Comparison of ENCODE assay signal across 15 cellular contexts in genomic region chr1:16205333-16205671, GRCh38. TPM values are rescaled to one million over a fixed set of nuclear protein-coding genes. Genes with fewer than 3 reads are reported as not detected.
A peak's percentile ranks its signal among the peaks of the same experiment; 100 is the strongest.
DNase-seq lines count a peak whose midpoint lies in the region; ATAC-seq, FAIRE-seq and TF ChIP-seq lines count a peak whose summit lies in the region.
"Had no signal": no experiment of that assay in that cellular context is flagged by ENCODE, and none has a peak within 500 bp of the region (broad histone marks: within the 10 kb centered on the region; RNA-seq: fewer than 3 reads in every experiment).

No MANE protein-coding gene starts in this region.

- TF ChIP-seq CTCF in OCI-LY7 (conservative IDR thresholded peaks at IDR 0.05; ENCODE audit: low read length) (0 out of 2 replicates have a peak, but pooled peaks have one; percentile 17), H1 (IDR thresholded peaks at IDR 0.05; ENCODE audit: control extremely low read depth in 1 of 3, insufficient read depth in 1 of 3, low read depth in 1 of 3, low read length in 3 of 3) (no peak)

- intact Hi-C loops in OCI-LY7 (cut with micrococcal nuclease; ENCODE audit: unreplicated experiment), result loop anchor here (5.0 kb wide), 2 partner anchors 162 to 702 kb away; partner anchors contain the start of gene SZRD1

- H3K36me3 Mint-ChIP-seq in T-helper 2 cell treated with Interferon-gamma antibody and Interleukin-4, amounts not matched to agents 5 μg/mL and 100 μg/mL, for 36 hours (ENCODE audit: low read depth), result peaks cover 2% of the 10 kb centered on the region
- peaks cover 11 to 12% of the 10 kb centered on the region in 2 donors for H3K36me3 Mint-ChIP-seq in stimulated activated naive B cell treated with anti-CD40 and anti-IgM and Interleukin-4, amounts not matched to agents 10 μg/mL and 1 μg/mL and 100 μg/mL, for 72 hours

- H3K79me2 ChIP-seq in OCI-LY7 (ENCODE audit: insufficient read depth, low read depth, low read length), result no peaks in the 10 kb centered on the region
- peaks cover 0 to 13% of the 10 kb centered on the region in 2 experiments; a peak in 2 of 4 replicates for H3K79me2 ChIP-seq in H1 (ENCODE audit: control insufficient read depth in 1 of 2, insufficient read depth in 2 of 2, low read length in 2 of 2)

- no peak overlapping the region for H2BK120ac ChIP-seq in H1 (replicated peaks; ENCODE audit: low read depth, low read length)

- no peak overlapping the region for H3K18ac ChIP-seq in H1 (ENCODE audit: extremely low read depth, low read length)

- no peak for FAIRE-seq in H1 (lab: Jason Lieb, UNC)
- FAIRE-seq: endometrium, H54, islet of Langerhans had no signal

- no peak overlapping the region for H3K4me3 ChIP-seq in OCI-LY7 (ENCODE audit: low read depth, low read length, poor library complexity, severe bottlenecking)
- H3K4me3 ChIP-seq in H1 (ENCODE audit: extremely low read depth in 1 of 4, insufficient read depth in 2 of 4, low read depth in 3 of 4, low read length in 4 of 4), result no peak overlapping the region

- no peaks in the 10 kb centered on the region for H3K9me2 ChIP-seq in OCI-LY7 (ENCODE audit: insufficient read depth, low read length)

- no peak overlapping the region for H3K27ac ChIP-seq in OCI-LY7 (ENCODE audit: low read depth, low read length, poor library complexity, severe bottlenecking)
- no peak overlapping the region for H3K27ac ChIP-seq in H1 (ENCODE audit: low read depth, low read length)

- H3K27me3 Mint-ChIP-seq in T-helper 2 cell treated with Interferon-gamma antibody and Interleukin-4, amounts not matched to agents 5 μg/mL and 100 μg/mL, for 36 hours (ENCODE audit: low read depth), result peaks cover 2% of the 10 kb centered on the region
- no peaks in the 10 kb centered on the region for H3K27me3 Mint-ChIP-seq in stimulated activated naive B cell treated with anti-CD40 and anti-IgM and Interleukin-4, amounts not matched to agents 10 μg/mL and 1 μg/mL and 100 μg/mL, for 72 hours
- H3K27me3 Mint-ChIP-seq in stimulated activated naive CD8-positive, alpha-beta T cell treated with anti-CD3 and anti-CD28 coated beads, Interleukin-15, amount 100 ng/mL, for 72 hours, result no peaks in the 10 kb centered on the region
- H3K27me3 Mint-ChIP-seq: activated CD4-positive, alpha-beta T cell treated with anti-CD3 and anti-CD28 coated beads, Interleukin-2, amount 10 ng/mL, durations not matched to agents 7 days and 5 days had no signal

- no peak overlapping the region for H3K27ac Mint-ChIP-seq in T-helper 2 cell treated with Interferon-gamma antibody and Interleukin-4, amounts not matched to agents 5 μg/mL and 100 μg/mL, for 36 hours
- no peak overlapping the region for H3K27ac Mint-ChIP-seq in stimulated activated naive B cell treated with anti-CD40 and anti-IgM and Interleukin-4, amounts not matched to agents 10 μg/mL and 1 μg/mL and 100 μg/mL, for 72 hours
- no peak overlapping the region for H3K27ac Mint-ChIP-seq in stimulated activated naive CD8-positive, alpha-beta T cell treated with anti-CD3 and anti-CD28 coated beads, Interleukin-15, amount 100 ng/mL, for 72 hours

- no peak overlapping the region for H2BK15ac ChIP-seq in H1 (ENCODE audit: low read length)

- no peak overlapping the region for H2BK20ac ChIP-seq in H1 (ENCODE audit: low read length)

- H3K4me2 ChIP-seq in OCI-LY7 (ENCODE audit: low read length) (no peak overlapping the region), H1 (ENCODE audit: insufficient read depth in 1 of 2, low read depth in 2 of 2, low read length in 2 of 2) (no peak overlapping the region)

- H2BK12ac ChIP-seq in H1 (ENCODE audit: low read depth, low read length), result no peak overlapping the region

- H2AFZ ChIP-seq in OCI-LY7 (ENCODE audit: low read length) (no peak overlapping the region), H1 (ENCODE audit: low read length) (no peak overlapping the region)

- H3K4me3 Mint-ChIP-seq in T-helper 2 cell treated with Interferon-gamma antibody and Interleukin-4, amounts not matched to agents 5 μg/mL and 100 μg/mL, for 36 hours, result peak overlapping the region; percentile 24
- peak overlapping the region; percentile 17 to 42 for H3K4me3 Mint-ChIP-seq in stimulated activated naive B cell treated with anti-CD40 and anti-IgM and Interleukin-4, amounts not matched to agents 10 μg/mL and 1 μg/mL and 100 μg/mL, for 72 hours
- peak overlapping the region in 1 of 2 donors; percentile 87 for H3K4me3 Mint-ChIP-seq in stimulated activated naive CD8-positive, alpha-beta T cell treated with anti-CD3 and anti-CD28 coated beads, Interleukin-15, amount 100 ng/mL, for 72 hours

- 80% methylated on average over 11 of the region's 11 CpGs; no CpG with 5 or more reads in 1 of the 2 experiments for WGBS in H1 (ENCODE audit: extremely low coverage in 1 of 2, insufficient coverage in 1 of 2, insufficient read length in 1 of 2, insufficient replicate concordance in 2 of 2, low coverage in 1 of 2, low lambda C conversion rate in 2 of 2, missing lambda C conversion rate in 1 of 2), 2 experiments

- POLR2A ChIA-PET in OCI-LY7 (lab: Charles Lee), result no interaction called here
- POLR2A ChIA-PET in H1 (lab: Charles Lee; ENCODE audit: partially characterized antibody), result interaction anchor here (1.0 to 1.7 kb wide), 3 partner anchors 11 to 39 kb away, joined by 3 to 4 read pairs (median 4); no protein-coding TSS in a partner anchor

- H3K27me3 ChIP-seq in H1 (replicated peaks in 1 of 4; ENCODE audit: control insufficient read depth in 3 of 4, extremely low read depth in 1 of 4, insufficient read depth in 3 of 4, low read length in 3 of 4), result no peaks in the 10 kb centered on the region
- H3K27me3 ChIP-seq: upper lobe of left lung had no signal

- no peaks in the 10 kb centered on the region for H4K20me1 ChIP-seq in OCI-LY7 (ENCODE audit: insufficient read depth, low read length)
- peaks cover 2 to 4% of the 10 kb centered on the region in 2 experiments for H4K20me1 ChIP-seq in H1 (replicated peaks in 1 of 2; ENCODE audit: control insufficient read depth in 1 of 2, insufficient read depth in 2 of 2, low read length in 2 of 2)

- H3K36me3 ChIP-seq in OCI-LY7 (ENCODE audit: insufficient read depth, low read length) (no peaks in the 10 kb centered on the region), H1 (ENCODE audit: control insufficient read depth in 2 of 4, insufficient read depth in 4 of 4, low read length in 3 of 4) (peaks cover 9 to 23% (median 18%) of the 10 kb centered on the region in 4 experiments; a peak in 7 of 8 replicates)

- no peak overlapping the region for H3K56ac ChIP-seq in H1 (replicated peaks; ENCODE audit: insufficient read length, low read depth, low read length)

- no peaks in the 10 kb centered on the region for H3K9me3 Mint-ChIP-seq in T-helper 2 cell treated with Interferon-gamma antibody and Interleukin-4, amounts not matched to agents 5 μg/mL and 100 μg/mL, for 36 hours
- H3K9me3 Mint-ChIP-seq in stimulated activated naive B cell treated with anti-CD40 and anti-IgM and Interleukin-4, amounts not matched to agents 10 μg/mL and 1 μg/mL and 100 μg/mL, for 72 hours, result no peaks in the 10 kb centered on the region
- no peaks in the 10 kb centered on the region for H3K9me3 Mint-ChIP-seq in stimulated activated naive CD8-positive, alpha-beta T cell treated with anti-CD3 and anti-CD28 coated beads, Interleukin-15, amount 100 ng/mL, for 72 hours
- H3K9me3 Mint-ChIP-seq: activated CD4-positive, alpha-beta T cell treated with anti-CD3 and anti-CD28 coated beads, Interleukin-2, amount 10 ng/mL, durations not matched to agents 7 days and 5 days had no signal

- ATAC-seq in stimulated activated naive B cell treated with anti-CD40 and anti-IgM and Interleukin-4, amounts not matched to agents 10 μg/mL and 1 μg/mL and 100 μg/mL, for 72 hours (replicated peaks), result no peak
- no peak for ATAC-seq in stimulated activated naive CD8-positive, alpha-beta T cell treated with anti-CD3 and anti-CD28 coated beads, Interleukin-15, amount 100 ng/mL, for 72 hours
- no peak for ATAC-seq in HG03565 (IDR thresholded peaks at IDR 0.05; ENCODE audit: unreplicated experiment)
- ATAC-seq: stimulated activated naive CD8-positive, alpha-beta T cell treated with anti-CD3 and anti-CD28 coated beads, Interleukin-15, Interleukin-2, amounts not matched to agents 100 U/mL and 50 U/mL, for 24 hours had no signal

- no peak for DNase-seq in T-helper 2 cell treated with Interferon-gamma antibody and Interleukin-4, amounts not matched to agents 5 μg/mL and 100 μg/mL, for 36 hours (ENCODE audit: low spot score)
- no peak for DNase-seq in T-helper 2 cell
- no peak for DNase-seq in OCI-LY7 (ENCODE audit: low spot score)
- no peak for DNase-seq in H1 (ENCODE audit: low read depth in 1 of 2, low spot score in 2 of 2)
- no peak for DNase-seq in stimulated activated naive B cell treated with anti-CD40 and anti-IgM and Interleukin-4, amounts not matched to agents 10 μg/mL and 1 μg/mL and 100 μg/mL, for 72 hours
- no peak for DNase-seq in stimulated activated naive CD8-positive, alpha-beta T cell treated with anti-CD3 and anti-CD28 coated beads, Interleukin-15, amount 100 ng/mL, for 72 hours
- DNase-seq in COLO829 (ENCODE audit: low spot score), result no peak
- DNase-seq: NCI-H187 had no signal

- H3K79me1 ChIP-seq in H1 (ENCODE audit: low read depth, low read length), result peaks cover 5% of the 10 kb centered on the region; the same call in 1 of the 2 replicates

- no peak overlapping the region for H2BK5ac ChIP-seq in H1 (ENCODE audit: low read depth, low read length)

- H3K4me1 ChIP-seq in OCI-LY7 (ENCODE audit: insufficient read depth, low read length, poor library complexity, severe bottlenecking), result peaks cover 6% of the 10 kb centered on the region
- peaks cover 0 to 20% (median 13%) of the 10 kb centered on the region in 4 experiments; a peak in 6 of 7 replicates for H3K4me1 ChIP-seq in H1 (replicated peaks in 1 of 4; ENCODE audit: control insufficient read depth in 3 of 4, insufficient read depth in 4 of 4, low read length in 3 of 4)

- H3K9me3 ChIP-seq in OCI-LY7 (ENCODE audit: low read length), result no peaks in the 10 kb centered on the region
- H3K9me3 ChIP-seq in H1 (ENCODE audit: insufficient read depth in 2 of 2, low read depth in 1 of 2, low read length in 1 of 2), result no peaks in the 10 kb centered on the region
- H3K9me3 ChIP-seq: upper lobe of left lung had no signal

- no peak overlapping the region for H4K5ac ChIP-seq in H1 (ENCODE audit: insufficient read length, low read depth, low read length)

- TF ChIP-seq POLR2A in H1 (IDR thresholded peaks at IDR 0.05; ENCODE audit: control extremely low read depth in 1 of 2, low read depth in 2 of 2, low read length in 2 of 2), result no peak

- no peak overlapping the region for H3K4ac ChIP-seq in H1 (replicated peaks; ENCODE audit: insufficient read length, low read depth, low read length)

- H3K14ac ChIP-seq in H1 (ENCODE audit: insufficient read length), result no peak overlapping the region

- no peak overlapping the region for H4K8ac ChIP-seq in H1 (ENCODE audit: extremely low read depth, insufficient read depth, low read length)

- no peak overlapping the region for H3K23ac ChIP-seq in H1 (ENCODE audit: insufficient read length)

- H4K91ac ChIP-seq in H1 (replicated peaks; ENCODE audit: insufficient read length, low read length), result no peak overlapping the region

- TF ChIP-seq RAD21 in H1 (IDR thresholded peaks at IDR 0.05 in 1 of 2, conservative IDR thresholded peaks at IDR 0.05 in 1 of 2; ENCODE audit: low read depth in 2 of 2, low read length in 2 of 2), result no peak

- peaks cover 6% of the 10 kb centered on the region for H3K23me2 ChIP-seq in H1 (ENCODE audit: low read depth, low read length)

- no TSS peak for BruUV-seq in OCI-LY7 (replicated peaks; lab: Mats Ljungman, UMichigan)

- no peak for TF ChIP-seq EP300 in H1 (IDR thresholded peaks at IDR 0.05; ENCODE audit: borderline replicate concordance in 1 of 2, low read depth in 2 of 2, low read length in 2 of 2)

- no peak overlapping the region for H3K9ac ChIP-seq in H1 (replicated peaks in 1 of 4; ENCODE audit: extremely low read depth in 1 of 4, low read depth in 3 of 4, low read length in 3 of 4)

- H3K4me1 Mint-ChIP-seq in T-helper 2 cell treated with Interferon-gamma antibody and Interleukin-4, amounts not matched to agents 5 μg/mL and 100 μg/mL, for 36 hours (ENCODE audit: low read depth), result peaks cover 6% of the 10 kb centered on the region
- H3K4me1 Mint-ChIP-seq in stimulated activated naive B cell treated with anti-CD40 and anti-IgM and Interleukin-4, amounts not matched to agents 10 μg/mL and 1 μg/mL and 100 μg/mL, for 72 hours, result peaks cover 7 to 14% of the 10 kb centered on the region in 2 donors
- peaks cover 22% of the 10 kb centered on the region for H3K4me1 Mint-ChIP-seq in stimulated activated naive CD8-positive, alpha-beta T cell treated with anti-CD3 and anti-CD28 coated beads, Interleukin-15, amount 100 ng/mL, for 72 hours

- CTCF ChIA-PET in OCI-LY7 (lab: Charles Lee; ENCODE audit: unreplicated experiment), result no interaction called here
- CTCF ChIA-PET in H1 (lab: Charles Lee; ENCODE audit: partially characterized antibody), result interaction anchor here (0.8 to 7.6 kb wide), 15 partner anchors 12 to 132 kb away, joined by 3 to 45 read pairs (median 7); partner anchors contain the start of gene FAM131C

- H2AK5ac ChIP-seq in H1 (ENCODE audit: low read depth, low read length), result 0 out of 2 replicates have a peak overlapping the region, but pooled peaks have one; percentile 56

RNA-seq across cellular contexts. Expression of gene ARHGEF19, which starts 7.2 kb away (rescaled TPM):
- 2.7 and 5.9 TPM in 2 replicates for total RNA-seq in OCI-LY7 (2014; rRNA removed; shearing (Covaris generic))
- total RNA-seq in OCI-LY7 (2022), result 3.9 and 6.2 TPM in 2 replicates
- 51.9 and 56.4 TPM in 2 replicates for total RNA-seq in H1 (2021; fragmentation: NEBNext Ultra II Directional; extraction: Animal tissue kit (Norgen Biotek cat#: 25700))
- polyA plus RNA-seq in H1 (2011; rRNA removed), result 47.5 and 69.2 TPM in 2 replicates
- polyA plus RNA-seq in H1 (2011; cell fraction: cytosol; rRNA removed), result 55.0 TPM
- 157 TPM for polyA plus RNA-seq in H1 (2011; cell fraction: nucleus; rRNA removed)
- polyA plus RNA-seq in H1 (2012, experiment 1 of 2), result 42.8 to 57.1 TPM (median 54.3 TPM) in 4 replicates
- polyA plus RNA-seq in H1 (2012, experiment 2 of 2), result 45.5 TPM
- polyA plus RNA-seq in H1 (2013, experiment 1 of 2), result 32.6 TPM
- polyA plus RNA-seq in H1 (2013, experiment 2 of 2), result 30.2 TPM
- 27.7 and 32.0 TPM in 2 replicates for polyA minus RNA-seq in H1 (2011; rRNA and poly(A)+ RNA removed)
- 22.2 TPM for polyA minus RNA-seq in H1 (2011; cell fraction: cytosol; rRNA and poly(A)+ RNA removed)
- 30.7 TPM for polyA minus RNA-seq in H1 (2011; cell fraction: nucleus; rRNA and poly(A)+ RNA removed)

RNA-seq across cellular contexts. Expression of gene CPLANE2, which starts 31.7 kb away (rescaled TPM):
- total RNA-seq in OCI-LY7 (2014; rRNA removed; shearing (Covaris generic)), result 7.9 and 11.6 TPM in 2 replicates
- total RNA-seq in OCI-LY7 (2022), result 15.4 and 15.6 TPM in 2 replicates
- total RNA-seq in H1 (2021; fragmentation: NEBNext Ultra II Directional; extraction: Animal tissue kit (Norgen Biotek cat#: 25700)), result 2.5 and 2.7 TPM in 2 replicates
- polyA plus RNA-seq in H1 (2011; rRNA removed), result 2.3 and 3.7 TPM in 2 replicates
- polyA plus RNA-seq in H1 (2011; cell fraction: cytosol; rRNA removed), result 3.2 TPM
- polyA plus RNA-seq in H1 (2011; cell fraction: nucleus; rRNA removed), result 6.4 TPM
- polyA plus RNA-seq in H1 (2012, experiment 1 of 2), result 1.9 to 4.7 TPM (median 3.3 TPM) in 4 replicates
- polyA plus RNA-seq in H1 (2012, experiment 2 of 2), result 7.6 TPM
- 1.1 TPM for polyA plus RNA-seq in H1 (2013, experiment 1 of 2)
- 1.1 TPM for polyA plus RNA-seq in H1 (2013, experiment 2 of 2)
- 1.8 and 3.0 TPM in 2 replicates for polyA minus RNA-seq in H1 (2011; rRNA and poly(A)+ RNA removed)
- polyA minus RNA-seq in H1 (2011; cell fraction: cytosol; rRNA and poly(A)+ RNA removed), result 3.4 TPM
- polyA minus RNA-seq in H1 (2011; cell fraction: nucleus; rRNA and poly(A)+ RNA removed), result 1.9 TPM

RNA-seq across cellular contexts. Expression of gene EPHA2, which starts 49.4 kb away (rescaled TPM):
- not detected in 2 replicates for total RNA-seq in OCI-LY7 (2014; rRNA removed; shearing (Covaris generic))
- total RNA-seq in OCI-LY7 (2022), result 0.15 TPM in 1 of 2 replicates, not detected in the other
- total RNA-seq in H1 (2021; fragmentation: NEBNext Ultra II Directional; extraction: Animal tissue kit (Norgen Biotek cat#: 25700)), result 28.4 and 33.6 TPM in 2 replicates
- polyA plus RNA-seq in H1 (2011; rRNA removed), result 26.8 and 42.2 TPM in 2 replicates
- 24.2 TPM for polyA plus RNA-seq in H1 (2011; cell fraction: cytosol; rRNA removed)
- 69.5 TPM for polyA plus RNA-seq in H1 (2011; cell fraction: nucleus; rRNA removed)
- polyA plus RNA-seq in H1 (2012, experiment 1 of 2), result 23.3 to 29.4 TPM (median 24.9 TPM) in 4 replicates
- 28.9 TPM for polyA plus RNA-seq in H1 (2012, experiment 2 of 2)
- polyA plus RNA-seq in H1 (2013, experiment 1 of 2), result 33.8 TPM
- polyA plus RNA-seq in H1 (2013, experiment 2 of 2), result 33.1 TPM
- polyA minus RNA-seq in H1 (2011; rRNA and poly(A)+ RNA removed), result 44.2 and 53.8 TPM in 2 replicates
- polyA minus RNA-seq in H1 (2011; cell fraction: cytosol; rRNA and poly(A)+ RNA removed), result 30.1 TPM
- 34.1 TPM for polyA minus RNA-seq in H1 (2011; cell fraction: nucleus; rRNA and poly(A)+ RNA removed)
- total RNA-seq: activated CD4-positive, alpha-beta T cell treated with anti-CD3 and anti-CD28 coated beads, Interleukin-2, amount 10 ng/mL, durations not matched to agents 7 days and 5 days had no signal

Comparison
In these comparisons a context has a peak if more than half of its experiments do, and no peak if none do; other contexts are left out.
1. RNA of gene EPHA2, which starts 49.4 kb away (total RNA-seq): 28.4 to 33.6 TPM in H1; 0.15 TPM in OCI-LY7; every median in the first group is over 10 times any median in the second.